In the genomic region with DNA sequence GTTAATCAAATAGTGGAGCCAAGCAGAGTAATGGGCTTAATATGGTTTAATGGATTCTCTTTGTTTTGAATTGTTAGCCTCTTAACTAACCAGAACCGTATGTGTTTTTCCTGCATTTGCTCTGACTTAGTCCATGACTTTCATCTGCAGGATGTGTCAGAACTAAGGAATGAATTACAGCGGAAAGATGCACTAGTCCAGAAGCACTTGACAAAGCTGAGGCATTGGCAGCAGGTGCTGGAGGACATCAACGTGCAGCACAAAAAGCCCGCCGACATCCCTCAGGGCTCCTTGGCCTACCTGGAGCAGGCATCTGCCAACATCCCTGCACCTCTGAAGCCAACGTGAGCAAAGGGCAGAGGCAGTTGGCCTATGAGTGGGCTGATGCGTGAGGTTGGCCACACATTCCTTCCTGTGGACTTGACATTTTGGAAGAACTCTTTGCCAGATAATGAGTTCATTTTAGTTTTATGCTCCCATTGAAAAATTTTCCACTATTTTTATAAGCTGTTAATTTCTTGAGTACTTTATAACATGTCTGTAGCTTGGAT, we compare ENCODE assay signal across 1 cellular context.
TF ChIP-seq lines count a peak whose summit lies in the region.

No MANE protein-coding gene starts in this region.

TF ChIP-seq in IMR-90, 13 proteins besides CTCF, POLR2A, EP300 and RAD21:
- no peak for TF ChIP-seq MAFK (IDR thresholded peaks at IDR 0.05; ENCODE audit: low read depth, low read length)
- no peak for TF ChIP-seq FOS (IDR thresholded peaks at IDR 0.05; ENCODE audit: low read depth, low read length)
- TF ChIP-seq BHLHE40 (IDR thresholded peaks at IDR 0.05; ENCODE audit: low read depth, low read length) = no peak
- no peak for TF ChIP-seq CEBPB (IDR thresholded peaks at IDR 0.05; ENCODE audit: low read depth, low read length)
- no peak for TF ChIP-seq SMC3 (IDR thresholded peaks at IDR 0.05; ENCODE audit: low read depth, low read length)
- no peak for TF ChIP-seq RFX5 (IDR thresholded peaks at IDR 0.05; ENCODE audit: low read depth, low read length)
